17 cellular contexts compared by ENCODE assay signal in the genomic region with DNA sequence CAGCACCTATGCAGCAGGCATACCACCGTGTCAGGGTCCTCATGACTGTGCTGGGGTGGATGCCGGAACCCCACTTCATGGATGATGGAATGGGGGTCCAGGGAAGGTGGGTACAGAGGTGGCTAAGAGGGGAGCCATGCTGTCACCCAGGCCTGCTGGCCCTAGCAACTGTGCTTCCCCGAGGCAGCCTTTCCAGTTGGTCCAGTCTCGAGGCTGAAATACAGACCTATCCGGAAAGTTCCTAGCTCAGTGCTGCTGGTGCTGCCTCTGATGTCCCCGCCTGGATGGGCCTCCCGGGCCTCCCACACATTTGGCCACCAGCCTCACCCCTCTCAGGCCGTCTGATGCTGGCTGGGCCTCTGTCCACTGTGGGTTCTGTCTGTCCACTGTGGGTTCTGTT. TPM values are rescaled to one million over a fixed set of nuclear protein-coding genes. Genes with fewer than 3 reads are reported as not detected.
DNase-seq lines count a peak whose midpoint lies in the region; ATAC-seq, FAIRE-seq and TF ChIP-seq lines count a peak whose summit lies in the region.
"Had no signal": no experiment of that assay in that cellular context is flagged by ENCODE, and none has a peak within 500 bp of the region (broad histone marks: within the 10 kb centered on the region; RNA-seq: fewer than 3 reads in every experiment).

No MANE protein-coding gene starts in this region.

- H3K9me1 ChIP-seq in keratinocyte (ENCODE audit: control insufficient read depth, extremely low read depth, insufficient read depth, low read length) = peaks cover 3% of the 10 kb centered on the region

- DNase-seq in cardiac muscle cell (ENCODE audit: low read depth in 1 of 2, low spot score in 1 of 2) (no peak), Right ventricle myocardium inferior (ENCODE audit: missing footprints) (no peak), epithelial cell of esophagus (ENCODE audit: low read depth) (peak; percentile 21), keratinocyte (ENCODE audit: low read depth, low spot score) (no peak), upper lobe of right lung (peak; percentile 37), NCI-H2107 treated with DMSO at 0.1 percent for 48 hours (lab: John Stamatoyannopoulos, UW; ENCODE audit: unreplicated experiment) (no peak), iPS-NIHi11 (ENCODE audit: low spot score) (no peak)
- DNase-seq: Caco-2; CD4-positive, CD25-positive, alpha-beta regulatory T cell; DMS153; NCI-H187; NCI-H69; NK-92 treated with Interleukin-12 subunit alpha and Interleukin-12 subunit beta, amount 100 ng/mL, for 24 hours had no signal

- H4K20me1 ChIP-seq in keratinocyte (ENCODE audit: control insufficient read depth, extremely low read depth, insufficient read depth, low read length) = peaks cover 7% of the 10 kb centered on the region

- dilution Hi-C loops in keratinocyte (cut with MboI; ENCODE audit: extremely low pct_ligation_motif_present, low sequenced_read_pairs) = no loop called here

- intact Hi-C loops in Right ventricle myocardium inferior (cut with DNase I) = no loop called here
- intact Hi-C loops in upper lobe of right lung (cut with DNase I) = no loop called here

- ATAC-seq in Right ventricle myocardium inferior (no peak), upper lobe of right lung (no peak), HG02973 (IDR thresholded peaks at IDR 0.05; ENCODE audit: unreplicated experiment) (no peak)

- H3K27me3 ChIP-seq in cardiac muscle cell (no peaks in the 10 kb centered on the region), keratinocyte (ENCODE audit: control insufficient read depth, extremely low read depth, insufficient read depth, low read length) (no peaks in the 10 kb centered on the region), upper lobe of right lung (no peaks in the 10 kb centered on the region)

- peak overlapping the region; percentile 71 for H3K4me2 ChIP-seq in keratinocyte (ENCODE audit: control insufficient read depth, extremely low read depth, insufficient read depth, low read depth, low read length)

- H3K36me3 ChIP-seq in cardiac muscle cell (peaks cover 27% of the 10 kb centered on the region), keratinocyte (ENCODE audit: control insufficient read depth in 2 of 2, extremely low read depth in 1 of 2, insufficient read depth in 2 of 2, low read length in 2 of 2) (peaks cover 15 to 36% of the 10 kb centered on the region in 2 experiments), upper lobe of right lung (peaks cover 26% of the 10 kb centered on the region)

- H3K27ac ChIP-seq in cardiac muscle cell (peak overlapping the region; percentile 50), keratinocyte (ENCODE audit: control insufficient read depth, insufficient read depth, low read length) (peak overlapping the region; percentile 72), upper lobe of right lung (no peak overlapping the region)

- no peak overlapping the region for H2AFZ ChIP-seq in keratinocyte (ENCODE audit: control insufficient read depth, low read length)

- H3K9me3 ChIP-seq in cardiac muscle cell (ENCODE audit: low read depth) (no peaks in the 10 kb centered on the region), keratinocyte (ENCODE audit: control insufficient read depth, low read depth, low read length) (no peaks in the 10 kb centered on the region), upper lobe of right lung (no peaks in the 10 kb centered on the region)
- H3K9me3 ChIP-seq: Caco-2 had no signal

- peak; percentile 17 for FAIRE-seq in keratinocyte (lab: Jason Lieb, UNC)
- FAIRE-seq: A204.1, GM12892 had no signal

- TF ChIP-seq CTCF in cardiac muscle cell (IDR thresholded peaks at IDR 0.05; ENCODE audit: low read depth, low read length) = no peak
- no peak for TF ChIP-seq CTCF in epithelial cell of esophagus (IDR thresholded peaks at IDR 0.05; ENCODE audit: insufficient read depth, low read depth, low read length, missing control alignments)
- TF ChIP-seq CTCF in keratinocyte (optimal IDR thresholded peaks at IDR 0.05 in 1 of 3, IDR thresholded peaks at IDR 0.05 in 1 of 3, conservative IDR thresholded peaks at IDR 0.05 in 1 of 3; ENCODE audit: extremely low read depth in 1 of 3, insufficient read depth in 2 of 3, low read length in 3 of 3) = no peak
- no peak for TF ChIP-seq CTCF in upper lobe of right lung (IDR thresholded peaks at IDR 0.05)

- H3K4me3 ChIP-seq in cardiac muscle cell (no peak overlapping the region), epithelial cell of esophagus (ENCODE audit: low read length) (no peak overlapping the region), keratinocyte (ENCODE audit: control insufficient read depth in 2 of 3, extremely low read depth in 1 of 3, insufficient read depth in 2 of 3, low read depth in 1 of 3, low read length in 3 of 3) (no peak overlapping the region), upper lobe of right lung (no peak overlapping the region)

- no peak overlapping the region for H3K9ac ChIP-seq in keratinocyte (ENCODE audit: control insufficient read depth, extremely low read depth, insufficient read depth, low read length)

- peaks cover 7% of the 10 kb centered on the region for H3K4me1 ChIP-seq in cardiac muscle cell (ENCODE audit: low read depth)
- H3K4me1 ChIP-seq in keratinocyte (ENCODE audit: control insufficient read depth, extremely low read depth, insufficient read depth, low read length) = peaks cover 21% of the 10 kb centered on the region
- no peaks in the 10 kb centered on the region for H3K4me1 ChIP-seq in upper lobe of right lung
- H3K4me1 ChIP-seq: Caco-2 had no signal

- peaks cover 45% of the 10 kb centered on the region for H3K79me2 ChIP-seq in keratinocyte (ENCODE audit: control insufficient read depth, insufficient read depth, low read length)

RNA-seq across cellular contexts. Expression of gene SIRPA, which starts 17.4 kb away (rescaled TPM):
- total RNA-seq in cardiac muscle cell (43.0 and 58.3 TPM in 2 replicates), Right ventricle myocardium inferior (20.9 TPM), upper lobe of right lung (93.8 TPM)
- polyA plus RNA-seq in cardiac muscle cell (42.9 and 44.2 TPM in 2 replicates), keratinocyte (19.9 to 50.7 TPM (median 23.7 TPM) in 3 replicates)
- 14.5 TPM for polyA plus RNA-seq in keratinocyte (2011; ENCODE audit: low read depth)
- polyA plus RNA-seq in keratinocyte (2011; cell fraction: cytosol; rRNA removed) = 27.2 and 34.1 TPM in 2 replicates
- 64.2 and 79.1 TPM in 2 replicates for polyA plus RNA-seq in keratinocyte (2011; cell fraction: nucleus; rRNA removed)
- polyA plus RNA-seq in keratinocyte (2012; ENCODE audit: low replicate concordance) = 37.4 and 48.9 TPM in 2 replicates
- polyA minus RNA-seq in keratinocyte = 23.1 to 84.4 TPM (median 23.5 TPM) in 3 replicates
- 21.5 TPM for polyA minus RNA-seq in keratinocyte (2011; cell fraction: cytosol; rRNA and poly(A)+ RNA removed)
- polyA minus RNA-seq in keratinocyte (2011; cell fraction: nucleus; rRNA and poly(A)+ RNA removed) = 35.0 and 48.7 TPM in 2 replicates
- total RNA-seq: CD4-positive, CD25-positive, alpha-beta regulatory T cell; OCI-LY7 had no signal
- polyA plus RNA-seq: CD4-positive, CD25-positive, alpha-beta regulatory T cell had no signal

Comparison
In these comparisons a context has a peak if more than half of its experiments do, and no peak if none do; other contexts are left out.
1. DNase-seq: peak in epithelial cell of esophagus (single experiment) and upper lobe of right lung (single experiment); none in cardiac muscle cell (0 of 2), Right ventricle myocardium inferior (single experiment), keratinocyte (single experiment), NCI-H2107 treated with DMSO at 0.1 percent for 48 hours (single experiment) and iPS-NIHi11 (single experiment).